In genomic region chr14:78851189-78851588, GRCh38 we compare ENCODE assay signal across 15 cellular contexts.
A peak's percentile ranks its signal among the peaks of the same experiment; 100 is the strongest.
DNase-seq lines count a peak whose midpoint lies in the region; ATAC-seq, FAIRE-seq and TF ChIP-seq lines count a peak whose summit lies in the region.
"Had no signal": no experiment of that assay in that cellular context is flagged by ENCODE, and none has a peak within 500 bp of the region (broad histone marks: within the 10 kb centered on the region; RNA-seq: fewer than 3 reads in every experiment).

No MANE protein-coding gene starts in this region.

- H4K8ac ChIP-seq in H1 (ENCODE audit: extremely low read depth, insufficient read depth, low read length), result no peak overlapping the region
- no peak overlapping the region for H4K8ac ChIP-seq in mesendoderm (ENCODE audit: low read depth, low read length)

- H3K4me1 Mint-ChIP-seq in chondrocyte (ENCODE audit: low read depth), result no peaks in the 10 kb centered on the region
- H3K4me1 Mint-ChIP-seq: B cell had no signal

- H2BK120ac ChIP-seq in H1 (replicated peaks; ENCODE audit: low read depth, low read length), result no peak overlapping the region
- H2BK120ac ChIP-seq in mesendoderm (ENCODE audit: low read depth, low read length), result no peak overlapping the region

- H3K23ac ChIP-seq in H1 (ENCODE audit: insufficient read length) (no peak overlapping the region), mesendoderm (ENCODE audit: low read length) (no peak overlapping the region)

- no peak overlapping the region for H3K4ac ChIP-seq in H1 (replicated peaks; ENCODE audit: insufficient read length, low read depth, low read length)
- H3K4ac ChIP-seq in mesendoderm (ENCODE audit: low read depth, low read length), result no peak overlapping the region

- peak; percentile 45 for FAIRE-seq in H1 (lab: Jason Lieb, UNC)
- FAIRE-seq: G401.6, GM12891, GM19239, H54 had no signal

- H3K23me2 ChIP-seq in H1 (ENCODE audit: low read depth, low read length), result no peaks in the 10 kb centered on the region; the same call in 1 of the 2 replicates

- H3K4me3 Mint-ChIP-seq in chondrocyte (ENCODE audit: unreplicated experiment), result no peak overlapping the region
- H3K4me3 Mint-ChIP-seq: B cell; CD8-positive, alpha-beta T cell had no signal

- no peaks in the 10 kb centered on the region for H3K36me3 Mint-ChIP-seq in chondrocyte (ENCODE audit: low read depth)
- H3K36me3 Mint-ChIP-seq: CD8-positive, alpha-beta T cell had no signal

- H3K18ac ChIP-seq in H1 (ENCODE audit: extremely low read depth, low read length) (no peak overlapping the region), mesendoderm (ENCODE audit: low read length) (no peak overlapping the region)

- H3K27me3 ChIP-seq in H1 (replicated peaks in 1 of 4; ENCODE audit: control insufficient read depth in 3 of 4, extremely low read depth in 1 of 4, insufficient read depth in 3 of 4, low read length in 3 of 4) (no peaks in the 10 kb centered on the region), mesendoderm (ENCODE audit: insufficient read depth, low read length, poor library complexity) (no peaks in the 10 kb centered on the region)
- H3K27me3 ChIP-seq: BLaER1 treated with 17β-estradiol and CSF1 and Interleukin-3, amounts not matched to agents 10 nM and 100 nM had no signal

- TF ChIP-seq CTCF in VCaP (conservative IDR thresholded peaks at IDR 0.05) (no peak), H1 (IDR thresholded peaks at IDR 0.05; ENCODE audit: control extremely low read depth in 1 of 3, insufficient read depth in 1 of 3, low read depth in 1 of 3, low read length in 3 of 3) (no peak), chondrocyte (IDR thresholded peaks at IDR 0.05) (no peak)

- H3K27me3 Mint-ChIP-seq in chondrocyte (ENCODE audit: low read depth), result peaks cover 21% of the 10 kb centered on the region

- H2BK5ac ChIP-seq in H1 (ENCODE audit: low read depth, low read length), result no peak overlapping the region
- H2BK5ac ChIP-seq in mesendoderm (ENCODE audit: low read length), result no peak overlapping the region

- H3K79me2 ChIP-seq in H1 (ENCODE audit: control insufficient read depth in 1 of 2, insufficient read depth in 2 of 2, low read length in 2 of 2) (no peaks in the 10 kb centered on the region), mesendoderm (ENCODE audit: control insufficient read depth, insufficient read depth, low read length) (no peaks in the 10 kb centered on the region)

- H3K4me3 ChIP-seq in H1 (ENCODE audit: extremely low read depth in 1 of 4, insufficient read depth in 2 of 4, low read depth in 3 of 4, low read length in 4 of 4) (no peak overlapping the region), mesendoderm (ENCODE audit: low read length) (no peak overlapping the region)
- H3K4me3 ChIP-seq: BLaER1 treated with 17β-estradiol and CSF1 and Interleukin-3, amounts not matched to agents 10 nM and 100 nM had no signal

- no peak overlapping the region; a peak in 1 of 7 replicates for H3K9ac ChIP-seq in H1 (replicated peaks in 1 of 4; ENCODE audit: extremely low read depth in 1 of 4, low read depth in 3 of 4, low read length in 3 of 4)
- H3K9ac ChIP-seq in mesendoderm (ENCODE audit: low read length), result no peak overlapping the region
- H3K9ac ChIP-seq: BLaER1 treated with 17β-estradiol and CSF1 and Interleukin-3, amounts not matched to agents 10 nM and 100 nM had no signal

- no peak for ATAC-seq in HG03439 (IDR thresholded peaks at IDR 0.05; ENCODE audit: unreplicated experiment)
- ATAC-seq: CD8-positive, alpha-beta T cell had no signal

- H3K27ac ChIP-seq in VCaP (peak overlapping the region; percentile 71), H1 (ENCODE audit: low read depth, low read length) (no peak overlapping the region), mesendoderm (ENCODE audit: low read depth, low read length) (no peak overlapping the region)
- H3K27ac ChIP-seq: BLaER1 treated with 17β-estradiol and CSF1 and Interleukin-3, amounts not matched to agents 10 nM and 100 nM had no signal

- H2BK20ac ChIP-seq in H1 (ENCODE audit: low read length), result 0 out of 2 replicates have a peak overlapping the region, but pooled peaks have one; percentile 49

- H3K27ac Mint-ChIP-seq in chondrocyte (ENCODE audit: unreplicated experiment), result no peak overlapping the region
- H3K27ac Mint-ChIP-seq: B cell; CD8-positive, alpha-beta T cell had no signal

- H3K9me3 Mint-ChIP-seq in chondrocyte (ENCODE audit: low read depth), result no peaks in the 10 kb centered on the region
- H3K9me3 Mint-ChIP-seq: CD8-positive, alpha-beta T cell had no signal

- H3K79me1 ChIP-seq in H1 (ENCODE audit: low read depth, low read length) (no peaks in the 10 kb centered on the region), mesendoderm (ENCODE audit: low read length) (no peaks in the 10 kb centered on the region)

- CTCF ChIA-PET in H1 (lab: Charles Lee; ENCODE audit: partially characterized antibody), result interaction anchor here (1.0 to 6.2 kb wide), 4 partner anchors 8 to 60 kb away, joined by 3 to 45 read pairs (median 30); no protein-coding TSS in a partner anchor

- TF ChIP-seq RAD21 in H1 (IDR thresholded peaks at IDR 0.05 in 1 of 2, conservative IDR thresholded peaks at IDR 0.05 in 1 of 2; ENCODE audit: low read depth in 2 of 2, low read length in 2 of 2), result no peak

- H4K91ac ChIP-seq in H1 (replicated peaks; ENCODE audit: insufficient read length, low read length), result no peak overlapping the region

- H3K36me3 ChIP-seq in H1 (ENCODE audit: control insufficient read depth in 2 of 4, insufficient read depth in 4 of 4, low read length in 3 of 4) (no peaks in the 10 kb centered on the region), mesendoderm (ENCODE audit: control insufficient read depth, insufficient read depth, low read length) (no peaks in the 10 kb centered on the region)
- H3K36me3 ChIP-seq: BLaER1 treated with 17β-estradiol and CSF1 and Interleukin-3, amounts not matched to agents 10 nM and 100 nM had no signal

- POLR2A ChIA-PET in H1 (lab: Charles Lee; ENCODE audit: partially characterized antibody), result no interaction called here

- TF ChIP-seq POLR2A in H1 (IDR thresholded peaks at IDR 0.05; ENCODE audit: control extremely low read depth in 1 of 2, low read depth in 2 of 2, low read length in 2 of 2), result no peak

- DNase-seq in DMS79 treated with DMSO at 0.1 percent for 48 hours (lab: John Stamatoyannopoulos, UW) (peak; percentile 99), H1 (ENCODE audit: low read depth in 1 of 2, low spot score in 2 of 2) (no peak), chondrocyte (ENCODE audit: low spot score) (no peak), mesendoderm (no peak)
- DNase-seq: Calu3; CD8-positive, alpha-beta T cell; HCEC 1CT had no signal

- no peaks in the 10 kb centered on the region for H4K20me1 ChIP-seq in H1 (replicated peaks in 1 of 2; ENCODE audit: control insufficient read depth in 1 of 2, insufficient read depth in 2 of 2, low read length in 2 of 2)
- H4K20me1 ChIP-seq: BLaER1 treated with 17β-estradiol and CSF1 and Interleukin-3, amounts not matched to agents 10 nM and 100 nM had no signal

- H3K4me2 ChIP-seq in H1 (ENCODE audit: insufficient read depth in 1 of 2, low read depth in 2 of 2, low read length in 2 of 2) (no peak overlapping the region), mesendoderm (ENCODE audit: low read length) (no peak overlapping the region)
- H3K4me2 ChIP-seq: BLaER1 treated with 17β-estradiol and CSF1 and Interleukin-3, amounts not matched to agents 10 nM and 100 nM had no signal

- no peak overlapping the region for H2BK12ac ChIP-seq in H1 (ENCODE audit: low read depth, low read length)

- H2AK5ac ChIP-seq in H1 (ENCODE audit: low read depth, low read length) (no peak overlapping the region), mesendoderm (ENCODE audit: low read length) (no peak overlapping the region)

- no peak overlapping the region for H4K5ac ChIP-seq in H1 (ENCODE audit: insufficient read length, low read depth, low read length)
- H4K5ac ChIP-seq in mesendoderm (ENCODE audit: low read length), result no peak overlapping the region

- WGBS in H1 (ENCODE audit: extremely low coverage in 1 of 2, insufficient coverage in 1 of 2, insufficient read length in 1 of 2, insufficient replicate concordance in 2 of 2, low coverage in 1 of 2, low lambda C conversion rate in 2 of 2, missing lambda C conversion rate in 1 of 2), 2 experiments, result 92% methylated on average over 3 of the region's 3 CpGs; no CpG with 5 or more reads in 1 of the 2 experiments
- no CpG with 5 or more reads among the region's 3 CpGs for WGBS in mesendoderm (ENCODE audit: extremely low coverage, insufficient coverage, low lambda C conversion rate)

- TF ChIP-seq EP300 in H1 (IDR thresholded peaks at IDR 0.05; ENCODE audit: borderline replicate concordance in 1 of 2, low read depth in 2 of 2, low read length in 2 of 2), result no peak

- H3K56ac ChIP-seq in H1 (replicated peaks; ENCODE audit: insufficient read length, low read depth, low read length) (no peak overlapping the region), mesendoderm (ENCODE audit: low read length) (no peak overlapping the region)

- H3K14ac ChIP-seq in H1 (ENCODE audit: insufficient read length), result no peak overlapping the region

- H3K4me1 ChIP-seq in H1 (replicated peaks in 1 of 4; ENCODE audit: control insufficient read depth in 3 of 4, insufficient read depth in 4 of 4, low read length in 3 of 4), result peaks cover 1 to 14% (median 6%) of the 10 kb centered on the region in 4 experiments; a peak in 4 of 7 replicates
- no peaks in the 10 kb centered on the region for H3K4me1 ChIP-seq in mesendoderm (ENCODE audit: control insufficient read depth, low read depth, low read length)
- H3K4me1 ChIP-seq: BLaER1 treated with 17β-estradiol and CSF1 and Interleukin-3, amounts not matched to agents 10 nM and 100 nM had no signal

- H2BK15ac ChIP-seq in H1 (ENCODE audit: low read length) (no peak overlapping the region), mesendoderm (replicated peaks; ENCODE audit: low read depth) (no peak overlapping the region)

- H2AFZ ChIP-seq in H1 (ENCODE audit: low read length), result 0 out of 2 replicates have a peak overlapping the region, but pooled peaks have one; percentile 63

- H3K9me3 ChIP-seq in H1 (ENCODE audit: insufficient read depth in 2 of 2, low read depth in 1 of 2, low read length in 1 of 2), result no peaks in the 10 kb centered on the region
- H3K9me3 ChIP-seq: BLaER1 treated with 17β-estradiol and CSF1 and Interleukin-3, amounts not matched to agents 10 nM and 100 nM had no signal

TF ChIP-seq in H1, 55 proteins besides CTCF, POLR2A, EP300 and RAD21 (continues in another document):
- TF ChIP-seq NANOG (IDR thresholded peaks at IDR 0.05; ENCODE audit: insufficient read depth, low read depth, low read length, poor library complexity, severe bottlenecking) (no peak), PHF8 (conservative IDR thresholded peaks at IDR 0.05; ENCODE audit: low read depth, low read length) (no peak), SP1 (IDR thresholded peaks at IDR 0.05; ENCODE audit: low read depth, low read length) (no peak), BRCA1 (IDR thresholded peaks at IDR 0.05; ENCODE audit: low read depth, low read length) (no peak), GTF2F1 (IDR thresholded peaks at IDR 0.05; ENCODE audit: borderline replicate concordance, low read depth, low read length) (no peak), SAP30 (IDR thresholded peaks at IDR 0.05; ENCODE audit: insufficient read depth, insufficient replicate concordance, low read length) (no peak)
